9 cellular contexts compared by ENCODE assay signal in the genomic region with DNA sequence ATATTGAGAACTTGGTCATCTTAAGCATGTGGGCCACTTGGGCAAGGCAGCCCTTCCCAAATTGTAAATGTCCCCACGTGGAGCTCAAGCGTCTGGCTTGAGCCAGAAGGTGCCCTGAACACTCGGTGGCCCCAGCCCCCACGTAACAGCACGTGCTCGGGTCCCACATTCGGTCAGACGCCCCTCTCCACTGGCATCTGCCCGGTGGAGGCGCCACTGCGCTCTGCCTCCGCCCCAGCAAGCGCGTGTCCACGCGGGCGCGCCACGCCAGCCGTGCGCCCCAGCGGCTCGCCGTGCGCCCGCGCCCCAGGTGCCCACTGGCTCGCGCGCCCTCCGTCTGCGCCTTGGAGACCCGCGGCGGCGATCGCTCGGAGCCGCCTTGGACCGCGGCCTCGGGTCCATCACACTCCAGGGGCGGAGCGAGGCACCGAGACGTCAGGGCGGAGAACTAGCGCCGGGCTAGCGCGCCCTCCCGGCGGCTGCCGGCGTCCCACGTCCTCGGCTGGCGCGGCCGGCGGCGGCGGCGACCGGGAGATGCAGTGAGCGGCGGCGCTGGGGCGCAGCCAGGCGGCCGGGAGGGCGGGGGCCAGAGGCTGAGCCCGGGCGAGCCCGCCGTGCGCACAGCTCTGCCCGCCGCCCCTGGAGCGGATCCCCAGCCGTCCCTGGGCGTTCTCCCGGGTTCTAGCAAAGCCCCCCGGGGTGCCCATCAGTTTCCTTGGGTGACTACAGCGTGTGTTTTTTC. TPM values are rescaled to one million over a fixed set of nuclear protein-coding genes. Genes with fewer than 3 reads are reported as not detected.
DNase-seq lines count a peak whose midpoint lies in the region; ATAC-seq and TF ChIP-seq lines count a peak whose summit lies in the region.
"Had no signal": no experiment of that assay in that cellular context is flagged by ENCODE, and none has a peak within 500 bp of the region (broad histone marks: within the 10 kb centered on the region; RNA-seq: fewer than 3 reads in every experiment).

A gene (plus strand): TSS at position 488 of the 742 bp plus-strand sequence. CDS start 291 bp downstream, outside the sequence.

- DNase-seq in activated naive CD8-positive, alpha-beta T cell treated with anti-CD3 and anti-CD28 coated beads for 36 hours: peak; percentile 3
- no peak for DNase-seq in activated naive CD8-positive, alpha-beta T cell treated with anti-CD3 and anti-CD28 coated beads, Interleukin-2, amount 50 U/mL, for 24 hours
- DNase-seq in RWPE2 (ENCODE audit: low spot score) (peak; percentile 74), fibroblast of pulmonary artery (ENCODE audit: low read depth) (peak; percentile 60), LoVo (ENCODE audit: low spot score) (no peak)
- no peak for DNase-seq in central memory CD4-positive, alpha-beta T cell

- no peak within 1 kb of the TSS for H3K4me3 Mint-ChIP-seq in activated naive CD8-positive, alpha-beta T cell treated with anti-CD3 and anti-CD28 coated beads for 36 hours
- H3K4me3 Mint-ChIP-seq in activated naive CD8-positive, alpha-beta T cell treated with anti-CD3 and anti-CD28 coated beads, Interleukin-2, amount 50 U/mL, for 24 hours: no peak within 1 kb of the TSS
- H3K4me3 Mint-ChIP-seq: activated naive CD4-positive, alpha-beta T cell treated with anti-CD3 and anti-CD28 coated beads, Interleukin-2, amount 50 U/mL, for 24 hours had no signal

- H3K27me3 Mint-ChIP-seq in activated naive CD8-positive, alpha-beta T cell treated with anti-CD3 and anti-CD28 coated beads for 36 hours: peaks cover 34% of the 10 kb centered on the region
- H3K27me3 Mint-ChIP-seq in activated naive CD8-positive, alpha-beta T cell treated with anti-CD3 and anti-CD28 coated beads, Interleukin-2, amount 50 U/mL, for 24 hours: peaks cover 28% of the 10 kb centered on the region

- no peaks in the 10 kb centered on the region for H3K27me3 ChIP-seq in RWPE2 (ENCODE audit: insufficient read depth, poor library complexity, severe bottlenecking)
- H3K27me3 ChIP-seq in muscle layer of duodenum (ENCODE audit: low read depth, low read length): no peaks in the 10 kb centered on the region

- no peaks in the 10 kb centered on the region for H3K36me3 Mint-ChIP-seq in activated naive CD8-positive, alpha-beta T cell treated with anti-CD3 and anti-CD28 coated beads for 36 hours
- H3K36me3 Mint-ChIP-seq in activated naive CD8-positive, alpha-beta T cell treated with anti-CD3 and anti-CD28 coated beads, Interleukin-2, amount 50 U/mL, for 24 hours (ENCODE audit: low read depth): no peaks in the 10 kb centered on the region
- H3K36me3 Mint-ChIP-seq: activated naive CD4-positive, alpha-beta T cell treated with anti-CD3 and anti-CD28 coated beads, Interleukin-2, amount 50 U/mL, for 24 hours had no signal

- H3K27ac Mint-ChIP-seq in activated naive CD8-positive, alpha-beta T cell treated with anti-CD3 and anti-CD28 coated beads for 36 hours: no peak within 1 kb of the TSS
- no peak within 1 kb of the TSS for H3K27ac Mint-ChIP-seq in activated naive CD8-positive, alpha-beta T cell treated with anti-CD3 and anti-CD28 coated beads, Interleukin-2, amount 50 U/mL, for 24 hours
- H3K27ac Mint-ChIP-seq: activated naive CD4-positive, alpha-beta T cell treated with anti-CD3 and anti-CD28 coated beads, Interleukin-2, amount 50 U/mL, for 24 hours had no signal

- H3K27ac ChIP-seq in RWPE2 (ENCODE audit: poor library complexity, severe bottlenecking) (no peak within 1 kb of the TSS), muscle layer of duodenum (ENCODE audit: low read length) (peak within 1 kb of the TSS; percentile 36)

- peaks cover 1% of the 10 kb centered on the region for H3K9me3 Mint-ChIP-seq in activated naive CD8-positive, alpha-beta T cell treated with anti-CD3 and anti-CD28 coated beads for 36 hours
- H3K9me3 Mint-ChIP-seq in activated naive CD8-positive, alpha-beta T cell treated with anti-CD3 and anti-CD28 coated beads, Interleukin-2, amount 50 U/mL, for 24 hours: no peaks in the 10 kb centered on the region
- H3K9me3 Mint-ChIP-seq: activated naive CD4-positive, alpha-beta T cell treated with anti-CD3 and anti-CD28 coated beads, Interleukin-2, amount 50 U/mL, for 24 hours had no signal

- H3K4me1 ChIP-seq in RWPE2 (ENCODE audit: insufficient read depth, poor library complexity, severe bottlenecking): peaks cover 9% of the 10 kb centered on the region
- peaks cover 0 to 7% of the 10 kb centered on the region in 2 donors for H3K4me1 ChIP-seq in muscle layer of duodenum (ENCODE audit: control insufficient read depth in 1 of 2, insufficient read depth in 2 of 2, low read length in 2 of 2)

- TF ChIP-seq CTCF in RWPE2 (IDR thresholded peaks at IDR 0.05; ENCODE audit: poor library complexity, severe bottlenecking) (peak; percentile 79), fibroblast of pulmonary artery (IDR thresholded peaks at IDR 0.05; ENCODE audit: low read length, missing control alignments) (peak; percentile 6)

- no peaks in the 10 kb centered on the region for H3K4me1 Mint-ChIP-seq in activated naive CD8-positive, alpha-beta T cell treated with anti-CD3 and anti-CD28 coated beads for 36 hours
- no peaks in the 10 kb centered on the region for H3K4me1 Mint-ChIP-seq in activated naive CD8-positive, alpha-beta T cell treated with anti-CD3 and anti-CD28 coated beads, Interleukin-2, amount 50 U/mL, for 24 hours
- H3K4me1 Mint-ChIP-seq: activated naive CD4-positive, alpha-beta T cell treated with anti-CD3 and anti-CD28 coated beads, Interleukin-2, amount 50 U/mL, for 24 hours had no signal

- no peak for ATAC-seq in activated naive CD8-positive, alpha-beta T cell treated with anti-CD3 and anti-CD28 coated beads, Interleukin-2, amount 50 U/mL, for 24 hours
- ATAC-seq in RWPE2 (ENCODE audit: low read depth) (peak; percentile 89), GM18498 (IDR thresholded peaks at IDR 0.05; ENCODE audit: unreplicated experiment) (no peak)

- peak within 1 kb of the TSS; percentile 81 for H3K4me3 ChIP-seq in RWPE2 (ENCODE audit: severe bottlenecking)
- peak within 1 kb of the TSS; percentile 80 for H3K4me3 ChIP-seq in fibroblast of pulmonary artery (replicated peaks; ENCODE audit: low read depth, low read length)
- peak within 1 kb of the TSS; percentile 69 to 70 for H3K4me3 ChIP-seq in muscle layer of duodenum (ENCODE audit: low read depth in 1 of 2, low read length in 2 of 2)

- H3K9me3 ChIP-seq in RWPE2 (ENCODE audit: severe bottlenecking) (no peaks in the 10 kb centered on the region), muscle layer of duodenum (ENCODE audit: control insufficient read depth in 1 of 2, low read length in 2 of 2) (no peaks in the 10 kb centered on the region)

- no peaks in the 10 kb centered on the region for H3K36me3 ChIP-seq in RWPE2 (ENCODE audit: low read depth)
- no peaks in the 10 kb centered on the region for H3K36me3 ChIP-seq in muscle layer of duodenum (ENCODE audit: control insufficient read depth in 1 of 2, insufficient read depth in 2 of 2, low read length in 2 of 2)

RNA-seq across cellular contexts. Expression of the gene that starts here (rescaled TPM):
- total RNA-seq in activated naive CD8-positive, alpha-beta T cell treated with anti-CD3 and anti-CD28 coated beads for 36 hours: not detected

Comparison
In these comparisons a context has a peak if more than half of its experiments do, and no peak if none do; other contexts are left out.
1. Peak in DNase-seq in activated naive CD8-positive, alpha-beta T cell treated with anti-CD3 and anti-CD28 coated beads for 36 hours; RNA of the gene not detected or under 1 TPM.
2. DNase-seq: peak in RWPE2 (single experiment) and fibroblast of pulmonary artery (single experiment); none in activated naive CD8-positive, alpha-beta T cell treated with anti-CD3 and anti-CD28 coated beads, Interleukin-2, amount 50 U/mL, for 24 hours (single experiment), LoVo (single experiment) and central memory CD4-positive, alpha-beta T cell (single experiment).
3. Peak in every context shown above with its lines, with median percentiles within 50 percentile points of each other: H3K4me3 ChIP-seq.